19 cellular contexts compared by ENCODE assay signal in genomic region chr5:113177225-113177624, GRCh38.
"Had no signal": no experiment of that assay in that cellular context is flagged by ENCODE, and none has a peak within 500 bp of the region (broad histone marks: within the 10 kb centered on the region; RNA-seq: fewer than 3 reads in every experiment).

No MANE protein-coding gene starts in this region.

- H3K36me3 ChIP-seq: SJCRH30 had no signal

- ATAC-seq: Panc1, PC-3, SK-N-SH treated with all-trans-retinoic acid at 6 μM for 48 hours had no signal

- DNase-seq: KBM-7, MV-4-11, NCI-H1048, NCI-H1105, NCI-H1436, NCI-H187, NCI-H2029, NCI-H2081 treated with DMSO at 0.1 percent for 48 hours, NCI-H2171, NCI-H226, NCI-H446, NCI-H510A, NCI-H524 treated with DMSO at 0.1 percent for 48 hours, NCI-H774, PC-3, SHP77 treated with DMSO at 0.1 percent for 48 hours, SJCRH30 had no signal

- H3K27me3 ChIP-seq: SJCRH30 had no signal

- H3K9me3 ChIP-seq: SJCRH30 had no signal

- H3K4me3 ChIP-seq: SJCRH30 had no signal
